Comparison of ENCODE assay signal across 14 cellular contexts in the genomic region with DNA sequence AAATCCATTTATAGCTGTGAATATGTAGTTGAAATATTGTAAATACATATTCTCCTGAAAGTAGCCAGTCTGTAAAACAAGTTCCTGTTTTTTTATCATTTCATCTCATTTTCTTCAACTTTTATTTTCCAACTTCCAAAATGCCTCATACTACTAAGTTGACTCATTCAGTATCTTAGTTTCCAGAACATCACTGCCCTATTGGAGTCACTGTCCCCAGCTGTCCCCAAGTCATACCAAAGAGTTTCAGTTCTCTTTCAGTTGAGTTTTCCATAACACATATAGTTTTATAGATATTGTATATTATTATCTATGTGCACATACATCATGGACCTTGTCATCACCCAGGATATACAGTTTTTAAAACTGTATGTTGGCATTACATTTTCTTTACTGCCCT.
"Had no signal": no experiment of that assay in that cellular context is flagged by ENCODE, and none has a peak within 500 bp of the region (broad histone marks: within the 10 kb centered on the region; RNA-seq: fewer than 3 reads in every experiment).

No MANE protein-coding gene starts in this region.

- H3K36me3 ChIP-seq: lower lobe of right lung, thyroid gland had no signal

- H3K4me3 ChIP-seq: lower lobe of right lung, thyroid gland had no signal

- H3K4me1 ChIP-seq: lower lobe of right lung, thyroid gland had no signal

- DNase-seq: activated B cell treated with CpG ODN at 0.5 μM for 24 hours; activated CD4-positive, alpha-beta T cell treated with anti-CD3 and anti-CD28 coated beads for 48 hours; activated CD8-positive, alpha-beta memory T cell treated with anti-CD3 and anti-CD28 coated beads, Interleukin-2, amount 50 U/mL, for 4 hours; activated CD8-positive, alpha-beta T cell treated with anti-CD3 and anti-CD28 coated beads, Interleukin-2, amount 10 ng/mL, durations not matched to agents 7 days and 5 days; activated effector memory CD4-positive, alpha-beta T cell treated with anti-CD3 and anti-CD28 coated beads, Interleukin-2, amount 50 U/mL, for 16 hours; activated T-cell treated with anti-CD3 and anti-CD28 coated beads, Interleukin-2, amount 50 U/mL, for 48 hours; amniotic stem cell; caudate nucleus; left cardiac atrium; lower lobe of right lung; nephron progenitor cell; occipital lobe; thyroid gland had no signal

- H3K27me3 ChIP-seq: thyroid gland had no signal

- H3K9me3 ChIP-seq: lower lobe of right lung, thyroid gland had no signal

- ATAC-seq: activated CD8-positive, alpha-beta T cell treated with anti-CD3 and anti-CD28 coated beads, Interleukin-2, amount 10 ng/mL, durations not matched to agents 7 days and 5 days; left cardiac atrium; lower lobe of right lung; stimulated activated effector memory CD8-positive, alpha-beta T cell treated with anti-CD3 and anti-CD28 coated beads, Interleukin-12 subunit alpha, Interleukin-12 subunit beta, amount 100 ng/mL, for 72 hours had no signal
